8 cellular contexts compared by ENCODE assay signal in the genomic region with DNA sequence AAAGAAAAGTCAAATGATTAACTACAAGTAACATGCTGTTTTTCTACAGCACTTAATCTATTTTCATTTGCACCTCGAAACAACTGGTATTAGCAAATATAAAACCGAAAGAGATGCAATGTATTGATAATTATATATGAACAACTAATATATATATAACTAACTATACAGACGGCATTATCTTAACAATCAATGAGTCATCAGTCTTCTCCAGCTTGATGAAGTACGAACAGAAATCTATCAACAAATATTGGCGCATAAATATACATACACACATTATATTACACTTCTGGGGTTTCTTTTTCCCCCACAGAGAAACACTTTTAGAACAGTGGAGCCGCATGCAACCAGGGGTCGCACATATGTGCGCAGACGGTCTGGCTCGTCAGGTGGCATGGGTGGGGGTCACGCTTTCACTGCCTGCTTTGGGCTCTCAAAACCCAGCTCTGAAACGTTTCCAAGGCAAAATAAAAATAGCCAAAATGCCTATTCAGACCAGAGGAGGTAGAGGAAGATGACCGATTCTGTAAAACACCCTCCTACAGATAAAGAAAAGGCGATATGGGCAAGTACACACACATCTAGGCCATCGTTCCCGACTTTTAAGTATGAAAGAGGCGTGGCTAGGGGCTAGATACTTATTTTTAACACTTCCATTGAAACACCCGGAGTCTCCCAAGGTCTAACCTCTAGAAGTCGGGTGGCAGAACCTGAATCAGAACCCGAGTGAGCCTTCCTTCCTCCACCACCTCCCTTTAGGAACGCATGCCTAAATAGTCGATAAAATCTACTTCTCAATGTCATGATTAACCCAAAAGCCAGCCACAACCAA. TPM values are rescaled to one million over a fixed set of nuclear protein-coding genes. Genes with fewer than 3 reads are reported as not detected.
DNase-seq lines count a peak whose midpoint lies in the region; ATAC-seq and TF ChIP-seq lines count a peak whose summit lies in the region.

No MANE protein-coding gene starts in this region.

- peaks cover 15% of the 10 kb centered on the region for H3K27me3 Mint-ChIP-seq in T-helper 1 cell treated with Interleukin-12 subunit alpha and Interleukin-12 subunit beta and Interleukin-4 antibody, amounts not matched to agents 30 μg/mL and 1 μg/mL, for 36 hours (ENCODE audit: low read depth)
- no peaks in the 10 kb centered on the region for H3K27me3 Mint-ChIP-seq in T-cell

- H3K9me3 Mint-ChIP-seq in T-helper 1 cell treated with Interleukin-12 subunit alpha and Interleukin-12 subunit beta and Interleukin-4 antibody, amounts not matched to agents 30 μg/mL and 1 μg/mL, for 36 hours, result no peaks in the 10 kb centered on the region
- no peaks in the 10 kb centered on the region for H3K9me3 Mint-ChIP-seq in T-cell

- H3K4me3 ChIP-seq in fibroblast of the aortic adventitia (ENCODE audit: low read depth, low read length) (peak overlapping the region; percentile 78), skeletal muscle cell (ENCODE audit: low read depth, low read length) (peak overlapping the region; percentile 80)

- POLR2A ChIA-PET in T-cell (lab: Charles Lee), result interaction anchor here in 1 of 2 donors (0.7 kb wide), 1 partner anchor 124 kb away, joined by 3 read pairs; no protein-coding TSS in a partner anchor

- peaks cover 32% of the 10 kb centered on the region for H3K4me1 Mint-ChIP-seq in T-helper 1 cell treated with Interleukin-12 subunit alpha and Interleukin-12 subunit beta and Interleukin-4 antibody, amounts not matched to agents 30 μg/mL and 1 μg/mL, for 36 hours (ENCODE audit: low read depth)
- peaks cover 60 to 65% (median 60%) of the 10 kb centered on the region in 3 donors for H3K4me1 Mint-ChIP-seq in T-cell

- H3K36me3 Mint-ChIP-seq in T-helper 1 cell treated with Interleukin-12 subunit alpha and Interleukin-12 subunit beta and Interleukin-4 antibody, amounts not matched to agents 30 μg/mL and 1 μg/mL, for 36 hours (ENCODE audit: low read depth), result no peaks in the 10 kb centered on the region
- peaks cover 5% of the 10 kb centered on the region for H3K36me3 Mint-ChIP-seq in T-cell

- H3K4me3 Mint-ChIP-seq in T-helper 1 cell treated with Interleukin-12 subunit alpha and Interleukin-12 subunit beta and Interleukin-4 antibody, amounts not matched to agents 30 μg/mL and 1 μg/mL, for 36 hours, result peak overlapping the region; percentile 88
- peak overlapping the region; percentile 90 to 94 (median 93) for H3K4me3 Mint-ChIP-seq in T-cell

- no peak for DNase-seq in T-helper 1 cell
- DNase-seq in T-cell, result peak in 1 of 34 experiments; percentile 3
- no peak for DNase-seq in fibroblast of the aortic adventitia (ENCODE audit: low read depth)
- no peak for DNase-seq in skeletal muscle cell (ENCODE audit: low read depth)
- no peak for DNase-seq in NCI-H2107 treated with DMSO at 0.1 percent for 48 hours (lab: John Stamatoyannopoulos, UW; ENCODE audit: unreplicated experiment)
- DNase-seq in dedifferentiated amniotic fluid mesenchymal stem cell (ENCODE audit: extremely low spot score), result no peak
- no peak for DNase-seq in GM10266 (ENCODE audit: extremely low spot score)

- no peak for ATAC-seq in T-cell (replicated peaks in 1 of 4)

- TF ChIP-seq CTCF in fibroblast of the aortic adventitia (IDR thresholded peaks at IDR 0.05; ENCODE audit: insufficient read depth, low read length), result no peak
- TF ChIP-seq CTCF in GM10266 (IDR thresholded peaks at IDR 0.05; ENCODE audit: control insufficient read depth, insufficient read depth, low read depth, missing control alignments), result no peak

- H3K27ac Mint-ChIP-seq in T-helper 1 cell treated with Interleukin-12 subunit alpha and Interleukin-12 subunit beta and Interleukin-4 antibody, amounts not matched to agents 30 μg/mL and 1 μg/mL, for 36 hours, result peak overlapping the region; percentile 76
- peak overlapping the region; percentile 80 to 83 for H3K27ac Mint-ChIP-seq in T-cell

- CTCF ChIA-PET in T-cell (lab: Charles Lee), result no interaction called here

RNA-seq across cellular contexts. Expression of gene ARHGAP12, which starts 1.6 kb away (rescaled TPM):
- total RNA-seq in T-cell (10 to 100 TPM; 19.1 to 24.6 (median 23.0) TPM), fibroblast of the aortic adventitia (ENCODE audit: low replicate concordance) (44.2 and 77.9 TPM in 2 replicates)
